In genomic region chr1:168861421-168862023, GRCh38 we compare ENCODE assay signal across 20 cellular contexts.
DNase-seq lines count a peak whose midpoint lies in the region; ATAC-seq and TF ChIP-seq lines count a peak whose summit lies in the region.
"Had no signal": no experiment of that assay in that cellular context is flagged by ENCODE, and none has a peak within 500 bp of the region (broad histone marks: within the 10 kb centered on the region; RNA-seq: fewer than 3 reads in every experiment).

No MANE protein-coding gene starts in this region.

- peaks cover 18% of the 10 kb centered on the region for H3K4me1 ChIP-seq in PC-9 (replicated peaks; ENCODE audit: insufficient read depth)
- no peaks in the 10 kb centered on the region for H3K4me1 ChIP-seq in parathyroid adenoma

- H3K4me3 ChIP-seq in LNCaP clone FGC (ENCODE audit: low read depth, low read length) (no peak overlapping the region), PC-9 (no peak overlapping the region), parathyroid adenoma (ENCODE audit: low read depth, low read length) (no peak overlapping the region)
- H3K4me3 ChIP-seq: MG63 had no signal

- CTCF ChIA-PET in PC-9 (lab: Charles Lee) (no interaction called here), WTC11 (lab: Charles Lee) (no interaction called here)

- H2AFZ ChIP-seq in PC-9 (no peak overlapping the region), parathyroid adenoma (no peak overlapping the region)

- H3F3A ChIP-seq in PC-9 (ENCODE audit: insufficient read depth, low read depth), result peaks cover 16% of the 10 kb centered on the region; the same call in 1 of the 2 replicates

- no TSS peak for BruUV-seq in PC-9 (replicated peaks; lab: Mats Ljungman, UMichigan)

- TF ChIP-seq CTCF in LNCaP clone FGC (IDR thresholded peaks at IDR 0.05; ENCODE audit: control insufficient read depth, extremely low read depth, insufficient read depth), result no peak
- TF ChIP-seq CTCF in PC-9 (conservative IDR thresholded peaks at IDR 0.05), result no peak
- no peak for TF ChIP-seq CTCF in parathyroid adenoma (IDR thresholded peaks at IDR 0.05)
- TF ChIP-seq CTCF in WTC11 (IDR thresholded peaks at IDR 0.05), result no peak

- H3K27ac ChIP-seq in PC-9 (peak overlapping the region; percentile 37), parathyroid adenoma (no peak overlapping the region)

- intact Hi-C loops in PC-9 (cut with micrococcal nuclease; ENCODE audit: unreplicated experiment), result no loop called here

- H3K4me3 Mint-ChIP-seq in WTC11, result no peak overlapping the region

- H3K4me2 ChIP-seq in PC-9 (peak overlapping the region; percentile 43), parathyroid adenoma (ENCODE audit: low read length) (peak overlapping the region; percentile 31)

- no peaks in the 10 kb centered on the region for H3K36me3 Mint-ChIP-seq in WTC11

- no peaks in the 10 kb centered on the region for H3K27me3 Mint-ChIP-seq in WTC11 (ENCODE audit: low read depth)

- no peaks in the 10 kb centered on the region for H3K79me2 ChIP-seq in PC-9 (ENCODE audit: low read depth)
- no peaks in the 10 kb centered on the region for H3K79me2 ChIP-seq in parathyroid adenoma

- H3K27ac Mint-ChIP-seq in WTC11, result no peak overlapping the region

- H3K4me1 Mint-ChIP-seq in WTC11, result peaks cover 5% of the 10 kb centered on the region; the same call in 1 of the 2 replicates

- peaks cover 23% of the 10 kb centered on the region for H3K9me3 Mint-ChIP-seq in WTC11

- H3K9me2 ChIP-seq in PC-9 (ENCODE audit: insufficient read depth), result no peaks in the 10 kb centered on the region

- H4K20me1 ChIP-seq in PC-9 (ENCODE audit: insufficient read depth), result no peaks in the 10 kb centered on the region

- H3K27me3 ChIP-seq in PC-9 (ENCODE audit: insufficient read depth, low read depth) (no peaks in the 10 kb centered on the region), parathyroid adenoma (ENCODE audit: control insufficient read depth, insufficient read depth, low read length) (no peaks in the 10 kb centered on the region)
- H3K27me3 ChIP-seq: MG63 had no signal

- POLR2A ChIA-PET in PC-9 (lab: Charles Lee; ENCODE audit: unreplicated experiment) (no interaction called here), WTC11 (lab: Charles Lee) (no interaction called here)

- H3K9me3 ChIP-seq in PC-9 (ENCODE audit: insufficient read depth, low read depth), result no peaks in the 10 kb centered on the region; the same call in 1 of the 2 replicates
- H3K9me3 ChIP-seq in parathyroid adenoma (ENCODE audit: control insufficient read depth, low read length), result no peaks in the 10 kb centered on the region

- H3K36me3 ChIP-seq in PC-9 (ENCODE audit: low read depth) (no peaks in the 10 kb centered on the region), parathyroid adenoma (ENCODE audit: control insufficient read depth, insufficient read depth, low read length) (no peaks in the 10 kb centered on the region)
- H3K36me3 ChIP-seq: MG63 had no signal

- no peak overlapping the region for H3K9ac ChIP-seq in parathyroid adenoma

- ATAC-seq in left lobe of liver (peak; percentile 59), HG03342 (IDR thresholded peaks at IDR 0.05; ENCODE audit: unreplicated experiment) (no peak), WTC11 (no peak), HG02852 (IDR thresholded peaks at IDR 0.05; ENCODE audit: unreplicated experiment) (no peak)
- ATAC-seq: SK-N-SH treated with all-trans-retinoic acid at 6 μM for 48 hours had no signal

- DNase-seq in LNCaP clone FGC (ENCODE audit: low read depth), result peak; percentile 99
- DNase-seq in PC-9, result peak in 1 of 2 experiments; percentile 85
- no peak for DNase-seq in left lobe of liver (ENCODE audit: low spot score)
- DNase-seq in T-helper 1 cell, result no peak
- DNase-seq in WTC11 (ENCODE audit: low spot score), result no peak
- DNase-seq: GOT3; KG1; MG63; NCI-H1048; NCI-H1436 treated with DMSO at 0.1 percent for 48 hours; NCI-H2029 treated with DMSO at 0.1 percent for 48 hours; NCI-H2171; NCI-H446; NCI-H748 treated with DMSO at 0.1 percent for 48 hours; NK-92 treated with Interleukin-12 subunit alpha and Interleukin-12 subunit beta, amount 100 ng/mL, for 24 hours; SHP77 had no signal

TF ChIP-seq in WTC11, 78 proteins besides CTCF, POLR2A, EP300 and RAD21 (continues in another document):
- no peak for TF ChIP-seq MAX (CRISPR knock-in tag; IDR thresholded peaks at IDR 0.05)
- TF ChIP-seq NFATC4 (CRISPR knock-in tag; IDR thresholded peaks at IDR 0.05), result no peak
- no peak for TF ChIP-seq NR3C1 (CRISPR knock-in tag; conservative IDR thresholded peaks at IDR 0.05; ENCODE audit: low read depth)
- no peak for TF ChIP-seq ZNF512 (CRISPR knock-in tag; IDR thresholded peaks at IDR 0.05; ENCODE audit: borderline replicate concordance)
- no peak for TF ChIP-seq NFE2L1 (CRISPR knock-in tag; IDR thresholded peaks at IDR 0.05)
- TF ChIP-seq ZNF425 (CRISPR knock-in tag; conservative IDR thresholded peaks at IDR 0.05), result no peak
- TF ChIP-seq SP1 (CRISPR knock-in tag; conservative IDR thresholded peaks at IDR 0.05), result no peak
- no peak for TF ChIP-seq ZNF532 (CRISPR knock-in tag; IDR thresholded peaks at IDR 0.05; ENCODE audit: borderline replicate concordance)
- no peak for TF ChIP-seq NR1H2 (CRISPR knock-in tag; IDR thresholded peaks at IDR 0.05)
- TF ChIP-seq E2F5 (CRISPR knock-in tag; IDR thresholded peaks at IDR 0.05), result no peak
- TF ChIP-seq RORB (CRISPR knock-in tag; IDR thresholded peaks at IDR 0.05), result no peak
